In the genomic region with DNA sequence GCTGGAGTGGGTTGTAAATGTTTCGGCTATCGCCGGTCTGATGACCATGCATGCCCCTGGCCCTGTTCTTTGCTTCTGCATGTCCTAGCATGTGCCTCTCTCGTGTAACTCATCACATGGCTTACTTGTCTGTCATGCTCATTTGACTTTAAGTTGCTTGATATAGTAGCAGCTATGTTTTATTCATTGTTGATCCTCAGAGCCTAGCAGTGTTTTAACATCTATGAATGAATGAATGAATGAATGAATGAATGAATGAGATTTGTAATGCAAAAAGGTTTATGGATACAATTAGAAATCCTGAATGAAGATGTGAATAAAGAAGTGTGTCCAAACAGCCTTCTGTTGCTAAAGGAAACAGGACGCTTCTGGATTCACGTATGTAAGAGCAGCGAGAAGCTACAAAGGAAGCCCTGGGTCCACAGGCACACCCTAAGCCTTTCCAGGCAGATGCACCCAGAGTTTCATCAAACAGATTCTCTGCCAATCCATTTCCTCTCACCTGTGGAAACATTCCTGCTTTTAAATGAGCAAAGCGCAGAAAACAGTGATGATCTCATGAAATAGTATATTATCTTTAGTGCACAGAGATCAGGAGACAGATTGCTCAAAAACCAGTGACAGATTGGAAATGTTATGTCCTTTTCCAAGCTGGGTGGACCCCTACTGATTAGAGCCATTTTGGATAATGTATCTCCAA, we compare ENCODE assay signal across 9 cellular contexts. TPM values are rescaled to one million over a fixed set of nuclear protein-coding genes. Genes with fewer than 3 reads are reported as not detected.
DNase-seq lines count a peak whose midpoint lies in the region; ATAC-seq and TF ChIP-seq lines count a peak whose summit lies in the region.
"Had no signal": no experiment of that assay in that cellular context is flagged by ENCODE, and none has a peak within 500 bp of the region (broad histone marks: within the 10 kb centered on the region; RNA-seq: fewer than 3 reads in every experiment).

No MANE protein-coding gene starts in this region.

- H3K4me1 Mint-ChIP-seq in CD4-positive, CD25-positive, alpha-beta regulatory T cell, result peaks cover 24 to 52% (median 35%) of the 10 kb centered on the region in 4 donors
- H3K4me1 Mint-ChIP-seq in dendritic cell treated with granulocyte-macrophage colony-stimulating factor and Interleukin-4, amounts not matched to agents 40 ng/mL and 50 ng/mL, for 4 days (ENCODE audit: low read depth), result peaks cover 83% of the 10 kb centered on the region
- H3K4me1 Mint-ChIP-seq in neural crest cell, result peaks cover 44% of the 10 kb centered on the region

- H3K9me3 ChIP-seq in CD4-positive, CD25-positive, alpha-beta regulatory T cell (ENCODE audit: control insufficient read depth in 2 of 2, low read length in 2 of 2), result no peaks in the 10 kb centered on the region

- no peaks in the 10 kb centered on the region for H3K36me3 Mint-ChIP-seq in CD4-positive, CD25-positive, alpha-beta regulatory T cell
- H3K36me3 Mint-ChIP-seq in dendritic cell treated with granulocyte-macrophage colony-stimulating factor and Interleukin-4, amounts not matched to agents 40 ng/mL and 50 ng/mL, for 4 days (ENCODE audit: low read depth), result no peaks in the 10 kb centered on the region
- no peaks in the 10 kb centered on the region for H3K36me3 Mint-ChIP-seq in neural crest cell (ENCODE audit: low read depth)

- H3K27ac ChIP-seq in CD4-positive, CD25-positive, alpha-beta regulatory T cell (ENCODE audit: insufficient read depth, low read length, poor library complexity, severe bottlenecking), result peak overlapping the region; percentile 97

- intact Hi-C loops in dendritic cell treated with granulocyte-macrophage colony-stimulating factor and Interleukin-4, amounts not matched to agents 40 ng/mL and 50 ng/mL, for 4 days (cut with micrococcal nuclease), result loop anchor here (1.0 to 10.0 kb wide), 3 partner anchors 55 to 375 kb away; a partner anchor contains a TSS

- no peaks in the 10 kb centered on the region for H3K9me3 Mint-ChIP-seq in CD4-positive, CD25-positive, alpha-beta regulatory T cell
- no peaks in the 10 kb centered on the region for H3K9me3 Mint-ChIP-seq in dendritic cell treated with granulocyte-macrophage colony-stimulating factor and Interleukin-4, amounts not matched to agents 40 ng/mL and 50 ng/mL, for 4 days
- no peaks in the 10 kb centered on the region for H3K9me3 Mint-ChIP-seq in neural crest cell

- H3K36me3 ChIP-seq in CD4-positive, CD25-positive, alpha-beta regulatory T cell (ENCODE audit: control insufficient read depth, insufficient read depth, low read length), result no peaks in the 10 kb centered on the region

- peak overlapping the region; percentile 84 to 92 (median 91) for H3K4me3 Mint-ChIP-seq in CD4-positive, CD25-positive, alpha-beta regulatory T cell
- no peak overlapping the region for H3K4me3 Mint-ChIP-seq in dendritic cell treated with granulocyte-macrophage colony-stimulating factor and Interleukin-4, amounts not matched to agents 40 ng/mL and 50 ng/mL, for 4 days
- peak overlapping the region; percentile 86 for H3K4me3 Mint-ChIP-seq in neural crest cell

- H3K27ac Mint-ChIP-seq in CD4-positive, CD25-positive, alpha-beta regulatory T cell, result peak overlapping the region; percentile 86 to 96 (median 93)
- peak overlapping the region; percentile 94 for H3K27ac Mint-ChIP-seq in dendritic cell treated with granulocyte-macrophage colony-stimulating factor and Interleukin-4, amounts not matched to agents 40 ng/mL and 50 ng/mL, for 4 days
- no peak overlapping the region for H3K27ac Mint-ChIP-seq in neural crest cell (ENCODE audit: unreplicated experiment)

- DNase-seq in CD4-positive, CD25-positive, alpha-beta regulatory T cell, result no peak
- DNase-seq in NB4 (ENCODE audit: low read depth), result peak; percentile 25
- DNase-seq in neural crest cell (ENCODE audit: low read depth, low spot score), result no peak
- DNase-seq in stimulated activated naive CD4-positive, alpha-beta T cell (lab: John Stamatoyannopoulos, UW), result no peak
- DNase-seq in AML-193 (lab: John Stamatoyannopoulos, UW), result no peak
- no peak for DNase-seq in NCI-H2107 treated with DMSO at 0.1 percent for 48 hours (lab: John Stamatoyannopoulos, UW; ENCODE audit: unreplicated experiment)

- H3K27me3 Mint-ChIP-seq in CD4-positive, CD25-positive, alpha-beta regulatory T cell, result no peaks in the 10 kb centered on the region
- no peaks in the 10 kb centered on the region for H3K27me3 Mint-ChIP-seq in dendritic cell treated with granulocyte-macrophage colony-stimulating factor and Interleukin-4, amounts not matched to agents 40 ng/mL and 50 ng/mL, for 4 days
- peaks cover 2% of the 10 kb centered on the region for H3K27me3 Mint-ChIP-seq in neural crest cell (ENCODE audit: low read depth)

- TF ChIP-seq POLR2A in NB4 (IDR thresholded peaks at IDR 0.05; ENCODE audit: extremely low read depth, insufficient read length), result no peak

- no peaks in the 10 kb centered on the region for H3K27me3 ChIP-seq in CD4-positive, CD25-positive, alpha-beta regulatory T cell (ENCODE audit: control insufficient read depth, insufficient read depth, low read length)

- H3K4me3 ChIP-seq in CD4-positive, CD25-positive, alpha-beta regulatory T cell (ENCODE audit: low read depth, low read length), result peak overlapping the region; percentile 65
- peak overlapping the region; percentile 35 for H3K4me3 ChIP-seq in NB4 (ENCODE audit: low read depth, low read length)

- TF ChIP-seq CTCF in NB4 (IDR thresholded peaks at IDR 0.05; ENCODE audit: low read depth, low read length) (no peak), neural crest cell (conservative IDR thresholded peaks at IDR 0.05) (no peak)

- no peak for ATAC-seq in CD4-positive, CD25-positive, alpha-beta regulatory T cell (ENCODE audit: low read depth in 2 of 2)
- no peak for ATAC-seq in HG03097 (IDR thresholded peaks at IDR 0.05; ENCODE audit: low FRiP score, unreplicated experiment)

- peaks cover 34% of the 10 kb centered on the region for H3K4me1 ChIP-seq in CD4-positive, CD25-positive, alpha-beta regulatory T cell (ENCODE audit: control insufficient read depth, insufficient read depth, low read length, poor library complexity, severe bottlenecking)

RNA-seq across cellular contexts. Expression of a gene that starts 3.4 kb away (rescaled TPM):
- not detected for total RNA-seq in CD4-positive, CD25-positive, alpha-beta regulatory T cell
- under 1 TPM in 1 of 4 donors, not detected in 3; 0.45 TPM for polyA plus RNA-seq in CD4-positive, CD25-positive, alpha-beta regulatory T cell
- total RNA-seq in neural crest cell, result not detected in 2 replicates
- total RNA-seq: sciatic nerve had no signal

RNA-seq across cellular contexts. Expression of a gene that starts 55.9 kb away (rescaled TPM):
- total RNA-seq in CD4-positive, CD25-positive, alpha-beta regulatory T cell, result 4.5 TPM
- polyA plus RNA-seq in CD4-positive, CD25-positive, alpha-beta regulatory T cell, result 1 to 10 TPM; 1.3 to 3.0 (median 2.1) TPM
- 16.0 and 16.3 TPM in 2 replicates for total RNA-seq in neural crest cell
